ENCODE assay signal across 19 cellular contexts in the genomic region with DNA sequence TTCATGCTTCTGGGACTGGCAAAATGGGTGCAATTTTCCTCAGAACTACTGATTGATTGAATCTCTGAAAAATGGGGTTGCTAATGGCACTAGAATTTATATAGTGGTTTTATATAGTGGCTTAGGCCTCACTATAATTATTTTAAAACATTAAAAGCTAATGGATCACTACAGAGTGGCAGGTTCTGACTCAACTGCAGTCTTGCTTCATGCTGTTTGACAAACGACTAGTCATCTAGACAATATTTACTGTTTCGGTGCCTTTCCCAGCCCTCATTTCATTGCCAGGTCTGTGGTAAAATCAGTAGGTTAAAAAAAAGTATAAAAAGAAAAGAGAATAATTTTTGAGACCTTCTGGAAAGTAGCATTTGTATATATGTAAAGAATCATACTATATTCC.
DNase-seq lines count a peak whose midpoint lies in the region; ATAC-seq and TF ChIP-seq lines count a peak whose summit lies in the region.
"Had no signal": no experiment of that assay in that cellular context is flagged by ENCODE, and none has a peak within 500 bp of the region (broad histone marks: within the 10 kb centered on the region; RNA-seq: fewer than 3 reads in every experiment).

No MANE protein-coding gene starts in this region.

- H3K4me3 ChIP-seq in RWPE2 (ENCODE audit: severe bottlenecking), result no peak overlapping the region
- no peak overlapping the region for H3K4me3 ChIP-seq in epithelial cell of esophagus (ENCODE audit: low read length)
- no peak overlapping the region for H3K4me3 ChIP-seq in esophagus muscularis mucosa
- H3K4me3 ChIP-seq: BLaER1, HAP-1 had no signal

- no peaks in the 10 kb centered on the region for H3K36me3 ChIP-seq in RWPE2 (ENCODE audit: low read depth)
- no peaks in the 10 kb centered on the region for H3K36me3 ChIP-seq in esophagus muscularis mucosa
- H3K36me3 ChIP-seq: BLaER1, HAP-1 had no signal

- H3K27ac ChIP-seq in RWPE2 (ENCODE audit: poor library complexity, severe bottlenecking) (no peak overlapping the region), esophagus muscularis mucosa (replicated peaks in 1 of 4) (no peak overlapping the region)
- H3K27ac ChIP-seq: BLaER1, HL-60 had no signal

- intact Hi-C loops in esophagus muscularis mucosa (cut with DNase I), result no loop called here

- TF ChIP-seq EP300 in esophagus muscularis mucosa (IDR thresholded peaks at IDR 0.05), result no peak

- WGBS in esophagus muscularis mucosa, result 69% methylated on average over 2 of the region's 2 CpGs

- TF ChIP-seq CTCF in RWPE2 (IDR thresholded peaks at IDR 0.05; ENCODE audit: poor library complexity, severe bottlenecking), result no peak
- TF ChIP-seq CTCF in epithelial cell of esophagus (IDR thresholded peaks at IDR 0.05; ENCODE audit: insufficient read depth, low read depth, low read length, missing control alignments), result no peak
- TF ChIP-seq CTCF in esophagus muscularis mucosa (IDR thresholded peaks at IDR 0.05), result no peak

- ATAC-seq in RWPE2 (ENCODE audit: low read depth) (peak; percentile 68; the same call in 2 of the 3 replicates), HG03457 (IDR thresholded peaks at IDR 0.05; ENCODE audit: unreplicated experiment) (no peak)
- ATAC-seq: Panc1 had no signal

- TF ChIP-seq POLR2A in esophagus muscularis mucosa (IDR thresholded peaks at IDR 0.05; ENCODE audit: low read depth), result no peak

- H3K27me3 ChIP-seq in RWPE2 (ENCODE audit: insufficient read depth, poor library complexity, severe bottlenecking) (no peaks in the 10 kb centered on the region), esophagus muscularis mucosa (no peaks in the 10 kb centered on the region)
- H3K27me3 ChIP-seq: BLaER1 had no signal

- DNase-seq in DMS53 (lab: John Stamatoyannopoulos, UW) (peak; percentile 32), M059J (ENCODE audit: low read depth) (peak; percentile 37), RWPE2 (ENCODE audit: low spot score) (no peak), epithelial cell of esophagus (ENCODE audit: low read depth) (peak; percentile 78), NCI-H510A (lab: John Stamatoyannopoulos, UW) (no peak), NCI-H2196 (lab: John Stamatoyannopoulos, UW; ENCODE audit: unreplicated experiment) (no peak), esophagus muscularis mucosa (ENCODE audit: extremely low spot score) (no peak)
- DNase-seq: CD4-positive, CD25-positive, alpha-beta regulatory T cell; GOT3; Karpas-422; NCI-H2029; NCI-H524 treated with DMSO at 0.1 percent for 48 hours; SK-N-SH; SW 1271 had no signal

- no peaks in the 10 kb centered on the region for H3K9me3 ChIP-seq in RWPE2 (ENCODE audit: severe bottlenecking)
- no peaks in the 10 kb centered on the region for H3K9me3 ChIP-seq in esophagus muscularis mucosa
- H3K9me3 ChIP-seq: BLaER1, HAP-1, SK-N-SH had no signal

- H3K4me1 ChIP-seq in RWPE2 (ENCODE audit: insufficient read depth, poor library complexity, severe bottlenecking), result peaks cover 2% of the 10 kb centered on the region
- no peaks in the 10 kb centered on the region for H3K4me1 ChIP-seq in esophagus muscularis mucosa
- H3K4me1 ChIP-seq: BLaER1, HAP-1 had no signal

Comparison
In these comparisons a context has a peak if more than half of its experiments do, and no peak if none do; other contexts are left out.
1. DNase-seq: peak in DMS53 (single experiment), M059J (single experiment) and epithelial cell of esophagus (single experiment); none in RWPE2 (single experiment), NCI-H510A (single experiment), NCI-H2196 (single experiment) and esophagus muscularis mucosa (single experiment).